8 cellular contexts compared by ENCODE assay signal in genomic region chr17:76239538-76240274, GRCh38. TPM values are rescaled to one million over a fixed set of nuclear protein-coding genes. Genes with fewer than 3 reads are reported as not detected.
DNase-seq lines count a peak whose midpoint lies in the region; ATAC-seq, FAIRE-seq and TF ChIP-seq lines count a peak whose summit lies in the region.

No MANE protein-coding gene starts in this region.

- peak; percentile 21 for ATAC-seq in omental fat pad (ENCODE audit: low FRiP score)

- dilution Hi-C loops in endothelial cell of umbilical vein (cut with MboI; ENCODE audit: extremely low pct_ligation_motif_present, low sequenced_read_pairs): no loop called here

- no peak for TF ChIP-seq CTCF in RWPE1 (conservative IDR thresholded peaks at IDR 0.05; ENCODE audit: low read depth)
- no peak for TF ChIP-seq CTCF in endothelial cell of umbilical vein (IDR thresholded peaks at IDR 0.05; ENCODE audit: extremely low read depth in 1 of 2, insufficient read depth in 1 of 2, low read depth in 1 of 2, low read length in 2 of 2)
- no peak for TF ChIP-seq CTCF in omental fat pad (IDR thresholded peaks at IDR 0.05)

- H3K4me1 ChIP-seq in endothelial cell of umbilical vein (ENCODE audit: control insufficient read depth, extremely low read depth, insufficient read depth, low read length): peaks cover 7% of the 10 kb centered on the region

- H3K79me2 ChIP-seq in endothelial cell of umbilical vein (ENCODE audit: control insufficient read depth, insufficient read depth, low read length): no peaks in the 10 kb centered on the region

- peaks cover 46 to 53% of the 10 kb centered on the region in 2 experiments for H3K27me3 ChIP-seq in endothelial cell of umbilical vein (ENCODE audit: control insufficient read depth in 2 of 2, insufficient read depth in 2 of 2, low read length in 2 of 2)

- in situ Hi-C loops in KBM-7 (cut with MboI; ENCODE audit: low pct_unique_long_range_greater_than_20kb, low sequenced_read_pairs): no loop called here

- H3K9me3 ChIP-seq in endothelial cell of umbilical vein (replicated peaks; ENCODE audit: control insufficient read depth, insufficient read depth, low read length): no peaks in the 10 kb centered on the region

- peak overlapping the region in 1 of 3 experiments; percentile 14 for H3K4me3 ChIP-seq in endothelial cell of umbilical vein (replicated peaks in 1 of 3; ENCODE audit: insufficient read depth in 1 of 3, low read depth in 1 of 3, low read length in 3 of 3)

- H3K9ac ChIP-seq in endothelial cell of umbilical vein (replicated peaks; ENCODE audit: extremely low read depth, insufficient read depth, low read length): no peak overlapping the region

- POLR2A ChIA-PET in RWPE1 (lab: Yijun Ruan, JAX; ENCODE audit: low non-redundant PET) (no interaction called here), endothelial cell of umbilical vein (lab: Charles Lee) (no interaction called here)

- intact Hi-C loops in endothelial cell of umbilical vein (cut with micrococcal nuclease): loop anchor here (2.0 kb wide), 1 partner anchor 25 kb away; the partner anchor contains the start of gene UBALD2

- H4K20me1 ChIP-seq in endothelial cell of umbilical vein (replicated peaks; ENCODE audit: control insufficient read depth, extremely low read depth, insufficient read depth, low read length): no peaks in the 10 kb centered on the region

- CTCF ChIA-PET in RWPE1 (lab: Yijun Ruan, JAX): no interaction called here
- CTCF ChIA-PET in endothelial cell of umbilical vein (lab: Charles Lee): interaction anchor here (1.5 to 2.6 kb wide), 3 partner anchors 15 to 40 kb away, joined by 3 to 16 read pairs (median 15); no protein-coding TSS in a partner anchor

- DNase-seq in NCI-H1417 (lab: John Stamatoyannopoulos, UW): peak; percentile 7 to 64 (median 54)
- no peak for DNase-seq in NCI-H1417 treated with DMSO at 0.1 percent for 48 hours (lab: John Stamatoyannopoulos, UW)
- DNase-seq in RWPE1 (ENCODE audit: low spot score): no peak
- DNase-seq in endothelial cell of umbilical vein (ENCODE audit: low read depth, low spot score): no peak
- DNase-seq in omental fat pad (ENCODE audit: low spot score): no peak
- no peak for DNase-seq in dedifferentiated amniotic fluid mesenchymal stem cell (ENCODE audit: extremely low spot score)
- DNase-seq in KBM-7: no peak
- no peak for DNase-seq in NCI-H446 treated with DMSO at 0.1 percent for 48 hours (lab: John Stamatoyannopoulos, UW)

- no peak for TF ChIP-seq POLR2A in endothelial cell of umbilical vein (IDR thresholded peaks at IDR 0.05; ENCODE audit: low read depth, low read length)

- H2AFZ ChIP-seq in endothelial cell of umbilical vein (ENCODE audit: low read depth, low read length): peak overlapping the region; percentile 56

- no TSS peak for BruUV-seq in endothelial cell of umbilical vein (replicated peaks; lab: Mats Ljungman, UMichigan)

- no peaks in the 10 kb centered on the region for H3K9me1 ChIP-seq in endothelial cell of umbilical vein (replicated peaks; ENCODE audit: control insufficient read depth, extremely low read depth, insufficient read depth, low read length)

- H3K27ac ChIP-seq in RWPE1: 0 out of 2 replicates have a peak overlapping the region, but pooled peaks have one; percentile 11
- no peak overlapping the region for H3K27ac ChIP-seq in endothelial cell of umbilical vein (ENCODE audit: insufficient read depth, low read depth, low read length)

- FAIRE-seq in endothelial cell of umbilical vein (lab: Jason Lieb, UNC): no peak

- peak overlapping the region; percentile 38 for H3K4me2 ChIP-seq in endothelial cell of umbilical vein (ENCODE audit: insufficient read depth, low read length)

- no peaks in the 10 kb centered on the region for H3K36me3 ChIP-seq in endothelial cell of umbilical vein (ENCODE audit: control insufficient read depth in 2 of 2, extremely low read depth in 1 of 2, insufficient read depth in 2 of 2, low read length in 2 of 2)

TF ChIP-seq in endothelial cell of umbilical vein, 7 proteins besides CTCF, POLR2A, EP300 and RAD21:
- no peak for TF ChIP-seq POLR2AphosphoS5 (IDR thresholded peaks at IDR 0.05; ENCODE audit: insufficient read depth, low read depth, low read length)
- peak; percentile 100 for TF ChIP-seq EZH2 (IDR thresholded peaks at IDR 0.05; ENCODE audit: borderline replicate concordance, low read depth, low read length, severe bottlenecking)

RNA-seq across cellular contexts. Expression of gene RNF157, which starts 0.6 kb away (rescaled TPM):
- 0.48 and 0.86 TPM in 2 replicates for total RNA-seq in endothelial cell of umbilical vein
- polyA plus RNA-seq in endothelial cell of umbilical vein: 0.07 and 0.13 TPM in 2 replicates
- polyA plus RNA-seq in endothelial cell of umbilical vein (2011; cell fraction: cytosol; rRNA removed): 0.13 and 0.21 TPM in 2 replicates
- polyA plus RNA-seq in endothelial cell of umbilical vein (2011; cell fraction: nucleus; rRNA removed): 0.11 and 0.29 TPM in 2 replicates
- 0.20 and 0.75 TPM in 2 replicates for polyA plus RNA-seq in endothelial cell of umbilical vein (2012)
- 0.98 and 2.5 TPM in 2 replicates for polyA minus RNA-seq in endothelial cell of umbilical vein
- polyA minus RNA-seq in endothelial cell of umbilical vein (2011; cell fraction: cytosol; rRNA and poly(A)+ RNA removed): not detected
- polyA minus RNA-seq in endothelial cell of umbilical vein (2011; cell fraction: nucleus; rRNA and poly(A)+ RNA removed): 0.10 TPM in 1 of 2 replicates, not detected in the other
- 10 to 100 TPM in 3 of 4 donors, 1 to 10 TPM in 1; 8.4 to 23.5 (median 17.4) TPM for total RNA-seq in omental fat pad

RNA-seq across cellular contexts. Expression of gene UBALD2, which starts 25.4 kb away (rescaled TPM):
- total RNA-seq in endothelial cell of umbilical vein (70.9 and 75.2 TPM in 2 replicates), omental fat pad (10 to 100 TPM in 2 of 4 donors, 1 to 10 TPM in 2; 7.0 to 25.9 (median 13.7) TPM)
- polyA plus RNA-seq in endothelial cell of umbilical vein: 46.9 and 83.6 TPM in 2 replicates
- 31.1 and 40.9 TPM in 2 replicates for polyA plus RNA-seq in endothelial cell of umbilical vein (2011; cell fraction: cytosol; rRNA removed)
- 22.5 and 28.4 TPM in 2 replicates for polyA plus RNA-seq in endothelial cell of umbilical vein (2011; cell fraction: nucleus; rRNA removed)
- polyA plus RNA-seq in endothelial cell of umbilical vein (2012): 26.8 and 46.6 TPM in 2 replicates
- polyA minus RNA-seq in endothelial cell of umbilical vein: 19.4 and 22.0 TPM in 2 replicates
- polyA minus RNA-seq in endothelial cell of umbilical vein (2011; cell fraction: cytosol; rRNA and poly(A)+ RNA removed): 25.4 TPM
- polyA minus RNA-seq in endothelial cell of umbilical vein (2011; cell fraction: nucleus; rRNA and poly(A)+ RNA removed): 11.6 and 31.6 TPM in 2 replicates

Comparison
In these comparisons a context has a peak if more than half of its experiments do, and no peak if none do; other contexts are left out.
1. DNase-seq: peak in NCI-H1417 (3 of 3); none in NCI-H1417 treated with DMSO at 0.1 percent for 48 hours (single experiment), RWPE1 (single experiment), endothelial cell of umbilical vein (single experiment), omental fat pad (single experiment), dedifferentiated amniotic fluid mesenchymal stem cell (single experiment), KBM-7 (single experiment) and NCI-H446 treated with DMSO at 0.1 percent for 48 hours (single experiment).